ENCODE assay signal across 8 cellular contexts in genomic region chr15:60396964-60397771, GRCh38. TPM values are rescaled to one million over a fixed set of nuclear protein-coding genes. Genes with fewer than 3 reads are reported as not detected.
DNase-seq lines count a peak whose midpoint lies in the region; ATAC-seq and TF ChIP-seq lines count a peak whose summit lies in the region.

No MANE protein-coding gene starts in this region.

- H3K36me3 ChIP-seq in SK-N-SH (replicated peaks in 1 of 2; ENCODE audit: control insufficient read depth in 1 of 2, insufficient read depth in 2 of 2, low read length in 1 of 2) (peaks cover 12 to 39% of the 10 kb centered on the region in 2 experiments), hepatocyte (replicated peaks; ENCODE audit: insufficient read depth, low read depth) (no peaks in the 10 kb centered on the region), skeletal muscle satellite cell (ENCODE audit: insufficient read depth, low read length) (peaks cover 42% of the 10 kb centered on the region)

- peak; percentile 80 for DNase-seq in DMS 273 (lab: John Stamatoyannopoulos, UW; ENCODE audit: unreplicated experiment)
- peak; percentile 70 for DNase-seq in SK-N-SH
- DNase-seq in hepatocyte (ENCODE audit: low spot score): peak; percentile 88
- no peak for DNase-seq in NCI-H2196 (lab: John Stamatoyannopoulos, UW; ENCODE audit: unreplicated experiment)

- H3K4me1 ChIP-seq in SK-N-SH (ENCODE audit: control insufficient read depth in 1 of 2, insufficient read depth in 2 of 2, low read depth in 1 of 2, low read length in 1 of 2): peaks cover 11 to 55% of the 10 kb centered on the region in 2 experiments
- peaks cover 67% of the 10 kb centered on the region for H3K4me1 ChIP-seq in hepatocyte (ENCODE audit: insufficient read depth)
- H3K4me1 ChIP-seq in skeletal muscle satellite cell (ENCODE audit: control insufficient read depth, insufficient read depth, low read length): peaks cover 50% of the 10 kb centered on the region

- CTCF ChIA-PET in SK-N-SH (lab: Yijun Ruan, JAX): interaction anchor here (1.3 kb wide), 1 partner anchor 38 kb away, joined by 4 read pairs; no protein-coding TSS in a partner anchor

- peaks cover 66% of the 10 kb centered on the region for H3F3A ChIP-seq in SK-N-SH (replicated peaks; ENCODE audit: insufficient read depth)

- H3K27me3 ChIP-seq in SK-N-SH (ENCODE audit: insufficient read depth) (no peaks in the 10 kb centered on the region), hepatocyte (no peaks in the 10 kb centered on the region), skeletal muscle satellite cell (ENCODE audit: control insufficient read depth, insufficient read depth, low read length) (no peaks in the 10 kb centered on the region)

- H3K27ac ChIP-seq in SK-N-SH (ENCODE audit: low read depth in 2 of 2, low read length in 1 of 2) (peak overlapping the region; percentile 76 to 99; a peak in 3 of 4 replicates), adipose tissue (ENCODE audit: low read depth, low read length) (peak overlapping the region; percentile 96), hepatocyte (peak overlapping the region; percentile 100)

- H3K4me2 ChIP-seq in SK-N-SH: peak overlapping the region; percentile 95
- H3K4me2 ChIP-seq in hepatocyte: peak overlapping the region; percentile 93
- peak overlapping the region; percentile 85 for H3K4me2 ChIP-seq in skeletal muscle satellite cell (ENCODE audit: low read length)

- H4K20me1 ChIP-seq in SK-N-SH (ENCODE audit: insufficient read depth) (peaks cover 49% of the 10 kb centered on the region), hepatocyte (ENCODE audit: insufficient read depth, poor library complexity, severe bottlenecking) (peaks cover 18% of the 10 kb centered on the region)

- WGBS in SK-N-SH (ENCODE audit: low lambda C conversion rate): 11% methylated on average over 16 of the region's 37 CpGs
- WGBS in adipose tissue, 3 donors: 2 to 8% (median 3%) methylated on average over 33 to 37 of the region's 37 CpGs
- 3% methylated on average over 22 of the region's 37 CpGs for WGBS in hepatocyte (ENCODE audit: low lambda C conversion rate, missing lambda C conversion rate)

- H2AFZ ChIP-seq in SK-N-SH (ENCODE audit: low read depth): no peak overlapping the region
- H2AFZ ChIP-seq in hepatocyte: peak overlapping the region; percentile 35

- peak overlapping the region; percentile 62 to 95 for H3K4me3 ChIP-seq in SK-N-SH (ENCODE audit: low read depth in 2 of 2, low read length in 1 of 2)
- H3K4me3 ChIP-seq in hepatocyte: peak overlapping the region; percentile 94
- H3K4me3 ChIP-seq in skeletal muscle satellite cell (ENCODE audit: low read length): peak overlapping the region; percentile 81

- TF ChIP-seq EP300 in SK-N-SH (IDR thresholded peaks at IDR 0.05; ENCODE audit: borderline replicate concordance in 1 of 2, low read depth in 1 of 2, low read length in 1 of 2): 0 out of 4 replicates have a peak, but pooled peaks of 1 of the 2 experiments have one; percentile 27

- ATAC-seq in GM19455 (IDR thresholded peaks at IDR 0.05; ENCODE audit: unreplicated experiment) (peak; percentile 73), HG03469 (IDR thresholded peaks at IDR 0.05; ENCODE audit: unreplicated experiment) (peak; percentile 45)

- POLR2A ChIA-PET in SK-N-SH (lab: Yijun Ruan, JAX): interaction anchor here (1.0 kb wide), 1 partner anchor 9 kb away, joined by 3 read pairs; no protein-coding TSS in a partner anchor

- H3K9me3 ChIP-seq in SK-N-SH (no peaks in the 10 kb centered on the region), hepatocyte (ENCODE audit: low read depth) (no peaks in the 10 kb centered on the region), skeletal muscle satellite cell (replicated peaks; ENCODE audit: low read length) (no peaks in the 10 kb centered on the region)

- no peaks in the 10 kb centered on the region for H3K9me2 ChIP-seq in SK-N-SH
- H3K9me2 ChIP-seq in hepatocyte (replicated peaks; ENCODE audit: insufficient read depth): no peaks in the 10 kb centered on the region

- TF ChIP-seq CTCF in SK-N-SH (IDR thresholded peaks at IDR 0.05): no peak
- TF ChIP-seq CTCF in hepatocyte (IDR thresholded peaks at IDR 0.05; ENCODE audit: poor library complexity): no peak

- H3K79me2 ChIP-seq in SK-N-SH (ENCODE audit: insufficient read depth) (peaks cover 72% of the 10 kb centered on the region), hepatocyte (peaks cover 49% of the 10 kb centered on the region)

- TF ChIP-seq RAD21 in SK-N-SH (IDR thresholded peaks at IDR 0.05; ENCODE audit: low read length): no peak

- peak overlapping the region; percentile 99 for H3K9ac ChIP-seq in SK-N-SH
- peak overlapping the region; percentile 100 for H3K9ac ChIP-seq in skeletal muscle satellite cell (ENCODE audit: low read depth, low read length)

TF ChIP-seq in SK-N-SH, 30 proteins besides CTCF, POLR2A, EP300 and RAD21 (continues in another document):
- no peak for TF ChIP-seq NRF1 (IDR thresholded peaks at IDR 0.05; ENCODE audit: low read depth, low read length)
- no peak for TF ChIP-seq ZBTB33 (IDR thresholded peaks at IDR 0.05; ENCODE audit: borderline replicate concordance, low read depth)
- TF ChIP-seq MAX (IDR thresholded peaks at IDR 0.05; ENCODE audit: low read depth): peak; percentile 10; the same call in 1 of the 2 replicates
- TF ChIP-seq FOXJ3 (CRISPR knock-in tag; IDR thresholded peaks at IDR 0.05): no peak
- TF ChIP-seq MXI1 (IDR thresholded peaks at IDR 0.05; ENCODE audit: low read depth, low read length): no peak
- no peak for TF ChIP-seq CHD2 (IDR thresholded peaks at IDR 0.05; ENCODE audit: low read length, partially characterized antibody)
- no peak for TF ChIP-seq GATA2 (CRISPR knock-in tag; IDR thresholded peaks at IDR 0.05)
- no peak; the same call in 1 of the 2 replicates for TF ChIP-seq TEAD4 (IDR thresholded peaks at IDR 0.05; ENCODE audit: borderline replicate concordance, insufficient read depth)
- TF ChIP-seq SMC3 (IDR thresholded peaks at IDR 0.05; ENCODE audit: low read depth, low read length): no peak
- TF ChIP-seq MEF2A (IDR thresholded peaks at IDR 0.05; ENCODE audit: borderline replicate concordance, low read depth): no peak
- TF ChIP-seq FOXM1 (IDR thresholded peaks at IDR 0.05; ENCODE audit: low read depth): no peak
- TF ChIP-seq PBX3 (IDR thresholded peaks at IDR 0.05): no peak; the same call in 1 of the 2 replicates
- no peak for TF ChIP-seq RXRA (IDR thresholded peaks at IDR 0.05; ENCODE audit: borderline replicate concordance, low read depth)
- peak; percentile 31; the same call in 1 of the 2 replicates for TF ChIP-seq TCF12 (IDR thresholded peaks at IDR 0.05)
- peak; percentile 60; the same call in 1 of the 2 replicates for TF ChIP-seq YY1 (IDR thresholded peaks at IDR 0.05; ENCODE audit: low read depth)
- peak; percentile 47; the same call in 1 of the 2 replicates for TF ChIP-seq FOSL2 (IDR thresholded peaks at IDR 0.05; ENCODE audit: borderline replicate concordance, low read depth)
- peak; percentile 34; the same call in 1 of the 2 replicates for TF ChIP-seq TAF1 (IDR thresholded peaks at IDR 0.05; ENCODE audit: borderline replicate concordance, low read depth, low read length)
- no peak for TF ChIP-seq USF1 (IDR thresholded peaks at IDR 0.05; ENCODE audit: borderline replicate concordance, low read depth)
- TF ChIP-seq ELF1 (IDR thresholded peaks at IDR 0.05): no peak
- peak; percentile 58; the same call in 1 of the 2 replicates for TF ChIP-seq POLR2AphosphoS5 (IDR thresholded peaks at IDR 0.05; ENCODE audit: low read depth, low read length)

RNA-seq across cellular contexts. Expression of gene ANXA2, which starts 0.6 kb away (rescaled TPM):
- 4,669 and 5,711 TPM in 2 replicates for polyA plus RNA-seq in SK-N-SH (2012; rRNA removed)
- polyA plus RNA-seq in SK-N-SH (2012; cell fraction: cytosol; rRNA removed): 5,477 and 5,705 TPM in 2 replicates
- polyA plus RNA-seq in SK-N-SH (2012; cell fraction: nucleus; rRNA removed): 2,958 and 4,347 TPM in 2 replicates
- 1,000 to 10,000 TPM in 1 of 3 donors, 100 to 1,000 TPM in 2; 269 to 1,224 (median 987) TPM for polyA plus RNA-seq in adipose tissue
- 1,102 and 1,220 TPM in 2 replicates for total RNA-seq in hepatocyte
- polyA plus RNA-seq in hepatocyte: 1,699 and 1,702 TPM in 2 replicates
- 4,583 and 5,218 TPM in 2 replicates for total RNA-seq in skeletal muscle satellite cell (2012; rRNA removed)
